9 cellular contexts compared by ENCODE assay signal in genomic region chr3:21894459-21895083, GRCh38.
A peak's percentile ranks its signal among the peaks of the same experiment; 100 is the strongest.
DNase-seq lines count a peak whose midpoint lies in the region; ATAC-seq and TF ChIP-seq lines count a peak whose summit lies in the region.
"Had no signal": no experiment of that assay in that cellular context is flagged by ENCODE, and none has a peak within 500 bp of the region (broad histone marks: within the 10 kb centered on the region; RNA-seq: fewer than 3 reads in every experiment).

No MANE protein-coding gene starts in this region.

- no peaks in the 10 kb centered on the region for H3K4me1 ChIP-seq in Peyer's patch
- H3K4me1 ChIP-seq in CD4-positive, alpha-beta memory T cell (ENCODE audit: insufficient read depth, low read length): no peaks in the 10 kb centered on the region

- TF ChIP-seq CTCF in GM20000 (IDR thresholded peaks at IDR 0.05; ENCODE audit: extremely low read depth, missing control alignments) (peak; percentile 2), Peyer's patch (IDR thresholded peaks at IDR 0.05) (peak in 4 of 6 experiments; percentile 13 to 19 (median 16))

- CTCF ChIA-PET in CD4-positive, alpha-beta memory T cell (lab: Charles Lee; ENCODE audit: partially characterized antibody): interaction anchor here (0.7 to 1.5 kb wide), 2 partner anchors 12 to 1083 kb away, joined by 3 read pairs; no protein-coding TSS in a partner anchor

- no peak overlapping the region for H3K4me3 ChIP-seq in Peyer's patch
- H3K4me3 ChIP-seq in CD4-positive, alpha-beta memory T cell (ENCODE audit: low read length in 2 of 2): no peak overlapping the region

- no peaks in the 10 kb centered on the region for H3K27me3 ChIP-seq in Peyer's patch
- H3K27me3 ChIP-seq in CD4-positive, alpha-beta memory T cell (ENCODE audit: insufficient read depth, low read length): no peaks in the 10 kb centered on the region

- no peak overlapping the region for H3K27ac Mint-ChIP-seq in CD4-positive, alpha-beta memory T cell

- TF ChIP-seq POLR2A in Peyer's patch (IDR thresholded peaks at IDR 0.05): no peak

- peaks cover 0 to 7% (median 3%) of the 10 kb centered on the region in 8 donors for H3K9me3 Mint-ChIP-seq in CD4-positive, alpha-beta memory T cell

- no peak overlapping the region for H3K27ac ChIP-seq in Peyer's patch
- H3K27ac ChIP-seq in CD4-positive, alpha-beta memory T cell (ENCODE audit: low read depth, low read length): no peak overlapping the region

- no peak for DNase-seq in GM20000 (ENCODE audit: low spot score)
- no peak for DNase-seq in Peyer's patch
- peak; percentile 65 for DNase-seq in fibroblast of peridontal ligament (ENCODE audit: extremely low read depth)
- peak; percentile 29 for DNase-seq in renal cortical epithelial cell (ENCODE audit: low read depth)
- DNase-seq in T1000 (lab: John Stamatoyannopoulos, UW): no peak
- DNase-seq in CD4-positive, alpha-beta memory T cell: no peak
- DNase-seq in activated T-cell treated with anti-CD3 and anti-CD28 coated beads for 4 hours: no peak
- DNase-seq: activated CD4-positive, alpha-beta T cell treated with anti-CD3 and anti-CD28 coated beads for 1 hour had no signal

- no peaks in the 10 kb centered on the region for H3K36me3 Mint-ChIP-seq in CD4-positive, alpha-beta memory T cell

- no peak overlapping the region for H3K4me3 Mint-ChIP-seq in CD4-positive, alpha-beta memory T cell

- no peaks in the 10 kb centered on the region for H3K9me3 ChIP-seq in Peyer's patch
- peaks cover 0 to 3% of the 10 kb centered on the region in 2 donors for H3K9me3 ChIP-seq in CD4-positive, alpha-beta memory T cell (ENCODE audit: control insufficient read depth in 1 of 2, low read length in 2 of 2)

- POLR2A ChIA-PET in CD4-positive, alpha-beta memory T cell (lab: Charles Lee; ENCODE audit: partially characterized antibody): no interaction called here

- no peak for ATAC-seq in GM19452 (IDR thresholded peaks at IDR 0.05; ENCODE audit: unreplicated experiment)

- intact Hi-C loops in CD4-positive, alpha-beta memory T cell (cut with micrococcal nuclease): no loop called here

- no peaks in the 10 kb centered on the region for H3K27me3 Mint-ChIP-seq in CD4-positive, alpha-beta memory T cell

- no peaks in the 10 kb centered on the region for H3K36me3 ChIP-seq in Peyer's patch
- H3K36me3 ChIP-seq in CD4-positive, alpha-beta memory T cell (ENCODE audit: insufficient read depth, low read length): no peaks in the 10 kb centered on the region

- H3K4me1 Mint-ChIP-seq in CD4-positive, alpha-beta memory T cell: no peaks in the 10 kb centered on the region

Comparison
In these comparisons a context has a peak if more than half of its experiments do, and no peak if none do; other contexts are left out.
1. DNase-seq: peak in fibroblast of peridontal ligament (single experiment) and renal cortical epithelial cell (single experiment); none in GM20000 (single experiment), Peyer's patch (0 of 3), T1000 (single experiment), CD4-positive, alpha-beta memory T cell (0 of 5) and activated T-cell treated with anti-CD3 and anti-CD28 coated beads for 4 hours (single experiment).